ENCODE assay signal across 14 cellular contexts in genomic region chr16:2056681-2057407, GRCh38. TPM values are rescaled to one million over a fixed set of nuclear protein-coding genes. Genes with fewer than 3 reads are reported as not detected.
DNase-seq lines count a peak whose midpoint lies in the region; ATAC-seq and TF ChIP-seq lines count a peak whose summit lies in the region.
"Had no signal": no experiment of that assay in that cellular context is flagged by ENCODE, and none has a peak within 500 bp of the region (broad histone marks: within the 10 kb centered on the region; RNA-seq: fewer than 3 reads in every experiment).

No MANE protein-coding gene starts in this region.

- peak; percentile 23 for TF ChIP-seq CTCF in left ventricle myocardium inferior (IDR thresholded peaks at IDR 0.05; ENCODE audit: borderline replicate concordance)

- intact Hi-C loops in left ventricle myocardium inferior (cut with micrococcal nuclease): no loop called here
- intact Hi-C loops in left cardiac atrium (cut with DNase I): loop anchor here in 1 of 2 donors (10.0 kb wide), 1 partner anchor 48 kb away; no protein-coding TSS in a partner anchor
- intact Hi-C loops in activated T-helper 2 cell treated with anti-CD3 and anti-CD28 coated beads, Interferon-gamma antibody, Interleukin-2, Interleukin-4, amounts not matched to agents 10 μg/mL and 5 μg/mL and 100 μg/mL, durations not matched to agents 14 hours and 24 hours and 36 hours (cut with micrococcal nuclease): no loop called here

- H3K4me1 Mint-ChIP-seq in activated T-helper 2 cell treated with anti-CD3 and anti-CD28 coated beads, Interferon-gamma antibody, Interleukin-2, Interleukin-4, amounts not matched to agents 10 μg/mL and 5 μg/mL and 100 μg/mL, durations not matched to agents 14 hours and 24 hours and 36 hours (ENCODE audit: low read depth): no peaks in the 10 kb centered on the region

- ATAC-seq in left cardiac atrium: no peak
- peak; percentile 64 for ATAC-seq in SK-N-SH treated with all-trans-retinoic acid at 6 μM for 48 hours
- ATAC-seq in GM21619 (IDR thresholded peaks at IDR 0.05; ENCODE audit: unreplicated experiment): no peak
- ATAC-seq in HG02981 (IDR thresholded peaks at IDR 0.05; ENCODE audit: unreplicated experiment): no peak
- ATAC-seq: CD8-positive, alpha-beta T cell had no signal

- no peak overlapping the region for H3K4me3 ChIP-seq in left ventricle myocardium inferior
- H3K4me3 ChIP-seq: lung had no signal

- H3K9me3 Mint-ChIP-seq in activated T-helper 2 cell treated with anti-CD3 and anti-CD28 coated beads, Interferon-gamma antibody, Interleukin-2, Interleukin-4, amounts not matched to agents 10 μg/mL and 5 μg/mL and 100 μg/mL, durations not matched to agents 14 hours and 24 hours and 36 hours: no peaks in the 10 kb centered on the region
- H3K9me3 Mint-ChIP-seq: CD8-positive, alpha-beta T cell; stimulated activated naive CD8-positive, alpha-beta T cell treated with anti-CD3 and anti-CD28 coated beads, Interleukin-15, Interleukin-2, amounts not matched to agents 100 ng/mL and 50 ng/mL, for 24 hours had no signal

- H3K4me3 Mint-ChIP-seq in activated T-helper 2 cell treated with anti-CD3 and anti-CD28 coated beads, Interferon-gamma antibody, Interleukin-2, Interleukin-4, amounts not matched to agents 10 μg/mL and 5 μg/mL and 100 μg/mL, durations not matched to agents 14 hours and 24 hours and 36 hours (ENCODE audit: low read depth): no peak overlapping the region
- H3K4me3 Mint-ChIP-seq: activated naive CD8-positive, alpha-beta T cell; CD8-positive, alpha-beta T cell; stimulated activated naive CD8-positive, alpha-beta T cell treated with anti-CD3 and anti-CD28 coated beads, Interleukin-15, Interleukin-2, amounts not matched to agents 100 ng/mL and 50 ng/mL, for 24 hours had no signal

- DNase-seq in left ventricle myocardium inferior (no peak), left cardiac atrium (no peak), islet precursor cell (peak; percentile 77), NOMO-1 treated with DMSO at 0.1 percent for 48 hours (lab: John Stamatoyannopoulos, UW; ENCODE audit: unreplicated experiment) (no peak)
- no peak for DNase-seq in activated T-helper 2 cell treated with anti-CD3 and anti-CD28 coated beads, Interferon-gamma antibody, Interleukin-2, Interleukin-4, amounts not matched to agents 10 μg/mL and 5 μg/mL and 100 μg/mL, durations not matched to agents 14 hours and 24 hours and 36 hours (ENCODE audit: low spot score)
- DNase-seq: activated CD4-positive, CD25-positive, alpha-beta regulatory T cell treated with anti-CD3 and anti-CD28 coated beads, Interleukin-2, amount 50 U/mL, for 72 hours; CD8-positive, alpha-beta T cell had no signal

- no peaks in the 10 kb centered on the region for H3K27me3 Mint-ChIP-seq in activated T-helper 2 cell treated with anti-CD3 and anti-CD28 coated beads, Interferon-gamma antibody, Interleukin-2, Interleukin-4, amounts not matched to agents 10 μg/mL and 5 μg/mL and 100 μg/mL, durations not matched to agents 14 hours and 24 hours and 36 hours (ENCODE audit: low read depth)
- H3K27me3 Mint-ChIP-seq: activated naive CD8-positive, alpha-beta T cell; stimulated activated naive CD8-positive, alpha-beta T cell treated with anti-CD3 and anti-CD28 coated beads, Interleukin-15, Interleukin-2, amounts not matched to agents 100 ng/mL and 50 ng/mL, for 24 hours had no signal

- no peak overlapping the region for H3K27ac Mint-ChIP-seq in activated T-helper 2 cell treated with anti-CD3 and anti-CD28 coated beads, Interferon-gamma antibody, Interleukin-2, Interleukin-4, amounts not matched to agents 10 μg/mL and 5 μg/mL and 100 μg/mL, durations not matched to agents 14 hours and 24 hours and 36 hours
- H3K27ac Mint-ChIP-seq: activated naive CD8-positive, alpha-beta T cell; CD8-positive, alpha-beta T cell; stimulated activated naive CD8-positive, alpha-beta T cell treated with anti-CD3 and anti-CD28 coated beads, Interleukin-15, Interleukin-2, amounts not matched to agents 100 ng/mL and 50 ng/mL, for 24 hours had no signal

- no peaks in the 10 kb centered on the region for H3K27me3 ChIP-seq in left ventricle myocardium inferior (ENCODE audit: low read depth)

- no peaks in the 10 kb centered on the region for H3K9me3 ChIP-seq in left ventricle myocardium inferior (replicated peaks)

- H3K36me3 Mint-ChIP-seq in activated T-helper 2 cell treated with anti-CD3 and anti-CD28 coated beads, Interferon-gamma antibody, Interleukin-2, Interleukin-4, amounts not matched to agents 10 μg/mL and 5 μg/mL and 100 μg/mL, durations not matched to agents 14 hours and 24 hours and 36 hours (ENCODE audit: low read depth): no peaks in the 10 kb centered on the region
- H3K36me3 Mint-ChIP-seq: activated naive CD8-positive, alpha-beta T cell had no signal

- H3K36me3 ChIP-seq in left ventricle myocardium inferior: peaks cover 83% of the 10 kb centered on the region

- H3K27ac ChIP-seq in left ventricle myocardium inferior (replicated peaks): no peak overlapping the region

- no peaks in the 10 kb centered on the region for H3K4me1 ChIP-seq in left ventricle myocardium inferior

TF ChIP-seq in SK-N-SH treated with all-trans-retinoic acid at 6 μM for 48 hours, 23 proteins besides CTCF, POLR2A, EP300 and RAD21:
- no peak for TF ChIP-seq TSHZ2 (CRISPR knock-in tag; IDR thresholded peaks at IDR 0.05)

RNA-seq across cellular contexts. Expression of gene TSC2, which starts 9.1 kb away (rescaled TPM):
- total RNA-seq in left ventricle myocardium inferior: 80.1 TPM
- 10 to 100 TPM; 54.3 to 73.4 TPM for total RNA-seq in left cardiac atrium
- 89.7 and 92.8 TPM in 2 replicates for total RNA-seq in activated T-helper 2 cell treated with anti-CD3 and anti-CD28 coated beads, Interferon-gamma antibody, Interleukin-2, Interleukin-4, amounts not matched to agents 10 μg/mL and 5 μg/mL and 100 μg/mL, durations not matched to agents 14 hours and 24 hours and 36 hours

RNA-seq across cellular contexts. Expression of gene NTHL1, which starts 9.2 kb away (rescaled TPM):
- total RNA-seq in left ventricle myocardium inferior: 21.7 TPM
- 10 to 100 TPM in 1 of 2 donors, 1 to 10 TPM in 1; 5.7 to 16.6 TPM for total RNA-seq in left cardiac atrium
- 43.5 and 54.7 TPM in 2 replicates for total RNA-seq in activated T-helper 2 cell treated with anti-CD3 and anti-CD28 coated beads, Interferon-gamma antibody, Interleukin-2, Interleukin-4, amounts not matched to agents 10 μg/mL and 5 μg/mL and 100 μg/mL, durations not matched to agents 14 hours and 24 hours and 36 hours

RNA-seq across cellular contexts. Expression of gene NHERF2, which starts 30.1 kb away (rescaled TPM):
- total RNA-seq in left ventricle myocardium inferior: 221 TPM
- 100 to 1,000 TPM; 164 to 242 TPM for total RNA-seq in left cardiac atrium
- total RNA-seq in activated T-helper 2 cell treated with anti-CD3 and anti-CD28 coated beads, Interferon-gamma antibody, Interleukin-2, Interleukin-4, amounts not matched to agents 10 μg/mL and 5 μg/mL and 100 μg/mL, durations not matched to agents 14 hours and 24 hours and 36 hours: 2.3 and 2.6 TPM in 2 replicates

RNA-seq across cellular contexts. Expression of gene NPW, which starts 37.3 kb away (rescaled TPM):
- total RNA-seq in left ventricle myocardium inferior (not detected), left cardiac atrium (under 1 TPM in 1 of 2 donors, not detected in 1; 0.84 TPM)
- 4.2 and 5.1 TPM in 2 replicates for total RNA-seq in activated T-helper 2 cell treated with anti-CD3 and anti-CD28 coated beads, Interferon-gamma antibody, Interleukin-2, Interleukin-4, amounts not matched to agents 10 μg/mL and 5 μg/mL and 100 μg/mL, durations not matched to agents 14 hours and 24 hours and 36 hours
- total RNA-seq: CD8-positive, alpha-beta T cell; skeletal muscle tissue had no signal

RNA-seq across cellular contexts. Expression of gene ZNF598, which starts 47.2 kb away (rescaled TPM):
- total RNA-seq in left ventricle myocardium inferior (14.5 TPM), left cardiac atrium (10 to 100 TPM; 14.7 to 22.9 TPM)
- total RNA-seq in activated T-helper 2 cell treated with anti-CD3 and anti-CD28 coated beads, Interferon-gamma antibody, Interleukin-2, Interleukin-4, amounts not matched to agents 10 μg/mL and 5 μg/mL and 100 μg/mL, durations not matched to agents 14 hours and 24 hours and 36 hours: 82.0 and 83.3 TPM in 2 replicates

Comparison
In these comparisons a context has a peak if more than half of its experiments do, and no peak if none do; other contexts are left out.
1. RNA of gene NHERF2, which starts 30.1 kb away (total RNA-seq): 164 to 242 TPM in left cardiac atrium and 221 TPM in left ventricle myocardium inferior (single experiment); 2.3 to 2.6 TPM in activated T-helper 2 cell treated with anti-CD3 and anti-CD28 coated beads, Interferon-gamma antibody, Interleukin-2, Interleukin-4, amounts not matched to agents 10 μg/mL and 5 μg/mL and 100 μg/mL, durations not matched to agents 14 hours and 24 hours and 36 hours; every median in the first group is over 10 times any median in the second.